Comparison of ENCODE assay signal across 26 cellular contexts in the genomic region with DNA sequence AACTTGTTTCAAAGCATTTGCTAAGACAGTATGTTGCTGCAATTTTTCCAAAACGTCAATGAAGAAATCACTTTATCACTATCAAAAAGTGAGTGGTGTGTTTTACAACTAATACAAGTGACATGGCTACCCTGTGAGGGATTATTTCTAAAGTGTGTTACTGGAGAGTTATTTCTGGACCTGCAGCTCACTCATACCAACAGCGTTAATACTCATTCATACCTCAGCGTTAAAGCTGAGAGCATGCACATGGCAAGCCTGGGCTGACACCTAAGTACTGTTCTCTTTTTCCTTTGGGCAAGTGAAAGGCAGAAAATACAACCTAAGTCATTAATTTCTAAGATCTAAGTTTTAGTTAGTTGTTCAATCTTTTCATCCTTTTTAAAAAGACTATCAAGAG.
"Had no signal": no experiment of that assay in that cellular context is flagged by ENCODE, and none has a peak within 500 bp of the region (broad histone marks: within the 10 kb centered on the region; RNA-seq: fewer than 3 reads in every experiment).

No MANE protein-coding gene starts in this region.

- H3K27ac ChIP-seq: body of pancreas, breast epithelium, Peyer's patch had no signal

- ATAC-seq: activated CD8-positive, alpha-beta T cell treated with anti-CD3 and anti-CD28 coated beads for 36 hours; body of pancreas; K562; PC-3 had no signal

- H3K4me3 ChIP-seq: body of pancreas, breast epithelium, K562, Peyer's patch had no signal

- H3K27me3 ChIP-seq: body of pancreas, breast epithelium, Peyer's patch had no signal

- H3K9me3 ChIP-seq: body of pancreas, breast epithelium, Peyer's patch had no signal

- DNase-seq: activated CD4-positive, alpha-beta T cell treated with anti-CD3 and anti-CD28 coated beads, Interleukin-2, amount 10 ng/mL, durations not matched to agents 24 days and 14 days; activated CD4-positive, alpha-beta T cell treated with anti-CD3 and anti-CD28 coated beads, Interleukin-2, amount 50 U/mL, for 4 hours; activated CD8-positive, alpha-beta T cell treated with anti-CD3 and anti-CD28 coated beads for 36 hours; activated gamma-delta T cell; activated naive CD4-positive, alpha-beta T cell treated with Interleukin-2 at 50 U/mL for 16 hours; activated naive CD8-positive, alpha-beta T cell treated with anti-CD3 and anti-CD28 coated beads, Interleukin-2, amount 10 ng/mL, durations not matched to agents 7 days and 5 days; activated T-cell treated with anti-CD3 and anti-CD28 coated beads, Interleukin-2, amount 50 U/mL, for 24 hours; amygdala; body of pancreas; caudate nucleus; NCI-H1092 treated with DMSO at 0.1 percent for 48 hours; NCI-H1417; NCI-H146; NCI-H187; NCI-H2029 treated with DMSO at 0.1 percent for 48 hours; NCI-H2107; NCI-H2171; NCI-H510A; NCI-H526; NCI-H748 treated with DMSO at 0.1 percent for 48 hours; NK-92 treated with Interleukin-12 subunit alpha and Interleukin-12 subunit beta, amount 100 ng/mL, for 24 hours; PC-3; Peyer's patch; RPMI8226 had no signal

- H3K36me3 ChIP-seq: breast epithelium, Peyer's patch had no signal

- H3K4me1 ChIP-seq: breast epithelium, Peyer's patch had no signal
